Comparison of ENCODE assay signal across 8 cellular contexts in genomic region chr15:65184944-65185717, GRCh38. TPM values are rescaled to one million over a fixed set of nuclear protein-coding genes. Genes with fewer than 3 reads are reported as not detected.
DNase-seq lines count a peak whose midpoint lies in the region; ATAC-seq and TF ChIP-seq lines count a peak whose summit lies in the region.

CLPX (minus strand) TSS chr15:65185342; CDS start chr15:65185153, 189 bp downstream.

- peak within 1 kb of the TSS; percentile 92 for H3K4me2 ChIP-seq in OCI-LY1 (ENCODE audit: low read length)

- DNase-seq in D341Med (ENCODE audit: low spot score) (peak; percentile 98), HuH-7 (ENCODE audit: low spot score) (peak; percentile 97), endothelial cell (ENCODE audit: low spot score) (peak; percentile 81)
- DNase-seq in activated CD8-positive, alpha-beta memory T cell treated with anti-CD3 and anti-CD28 coated beads, Interleukin-2, amount 50 U/mL, for 4 hours = peak; percentile 91
- peak; percentile 69 for DNase-seq in stimulated activated CD8-positive, alpha-beta memory T cell treated with anti-CD3 and anti-CD28 coated beads, Interleukin-15, amount 100 ng/mL, for 24 hours (ENCODE audit: low read depth)

- H3K9me3 Mint-ChIP-seq in endothelial cell (ENCODE audit: unreplicated experiment) = no peaks in the 10 kb centered on the region

- peak within 1 kb of the TSS; percentile 99 for H2AFZ ChIP-seq in OCI-LY1 (ENCODE audit: low read length)

- peak within 1 kb of the TSS; percentile 97 for H3K9ac ChIP-seq in OCI-LY1 (ENCODE audit: low read length)

- no peaks in the 10 kb centered on the region for H3K27me3 ChIP-seq in OCI-LY1 (ENCODE audit: insufficient read depth, low read length)

- H3K79me2 ChIP-seq in OCI-LY1 (ENCODE audit: insufficient read depth, low read length) = peaks cover 35% of the 10 kb centered on the region

- H3K36me3 Mint-ChIP-seq in endothelial cell (ENCODE audit: low read depth, unreplicated experiment) = peaks cover 5% of the 10 kb centered on the region

- TF ChIP-seq CTCF in OCI-LY1 (IDR thresholded peaks at IDR 0.05; ENCODE audit: low read length) (no peak), endothelial cell (IDR thresholded peaks at IDR 0.05; ENCODE audit: unreplicated experiment) (no peak)

- no peaks in the 10 kb centered on the region for H3K9me2 ChIP-seq in OCI-LY1 (ENCODE audit: low read depth, low read length)

- H3K27ac ChIP-seq in OCI-LY1 (ENCODE audit: low read depth, low read length, poor library complexity, severe bottlenecking) = peak within 1 kb of the TSS; percentile 84
- peak within 1 kb of the TSS; percentile 81 for H3K27ac ChIP-seq in mesodermal cell (ENCODE audit: low read depth, low read length, severe bottlenecking)

- peak within 1 kb of the TSS; percentile 96 for H3K27ac Mint-ChIP-seq in endothelial cell (ENCODE audit: unreplicated experiment)

- H3F3A ChIP-seq in OCI-LY1 (ENCODE audit: insufficient read depth, low read length) = no peaks in the 10 kb centered on the region

- H4K20me1 ChIP-seq in OCI-LY1 (ENCODE audit: insufficient read depth, low read length) = no peaks in the 10 kb centered on the region

- peak; percentile 78 for ATAC-seq in GM21515 (IDR thresholded peaks at IDR 0.05; ENCODE audit: unreplicated experiment)

- peak within 1 kb of the TSS; percentile 98 for H3K4me3 Mint-ChIP-seq in endothelial cell (ENCODE audit: unreplicated experiment)

- no peaks in the 10 kb centered on the region for H3K9me3 ChIP-seq in OCI-LY1 (ENCODE audit: low read length)
- no peaks in the 10 kb centered on the region for H3K9me3 ChIP-seq in mesodermal cell (ENCODE audit: control insufficient read depth, low read length)

- H3K4me1 ChIP-seq in OCI-LY1 (ENCODE audit: insufficient read depth, low read length, severe bottlenecking) = peaks cover 23% of the 10 kb centered on the region
- H3K4me1 ChIP-seq in mesodermal cell (ENCODE audit: control insufficient read depth, insufficient read depth, low read length, poor library complexity, severe bottlenecking) = peaks cover 13% of the 10 kb centered on the region

- peaks cover 16% of the 10 kb centered on the region for H3K4me1 Mint-ChIP-seq in endothelial cell (ENCODE audit: unreplicated experiment)

- peak within 1 kb of the TSS; percentile 93 for H3K4me3 ChIP-seq in OCI-LY1 (ENCODE audit: low read depth, low read length, poor library complexity, severe bottlenecking)
- peak within 1 kb of the TSS; percentile 92 for H3K4me3 ChIP-seq in mesodermal cell (ENCODE audit: extremely low read depth, insufficient read depth, low read length, poor library complexity, severe bottlenecking)

- peaks cover 4% of the 10 kb centered on the region for H3K27me3 Mint-ChIP-seq in endothelial cell (ENCODE audit: unreplicated experiment)

- peaks cover 5% of the 10 kb centered on the region; the same call in 1 of the 2 replicates for H3K36me3 ChIP-seq in OCI-LY1 (ENCODE audit: insufficient read depth, low read length)
- H3K36me3 ChIP-seq in mesodermal cell (ENCODE audit: control insufficient read depth, insufficient read depth, low read length) = peaks cover 20% of the 10 kb centered on the region

- 1% methylated on average over 45 to 48 of the region's 67 CpGs for WGBS in mesodermal cell (ENCODE audit: insufficient coverage in 2 of 2), 2 experiments

RNA-seq across cellular contexts. Expression of gene CLPX, which starts in this region (rescaled TPM):
- 52.1 TPM for total RNA-seq in endothelial cell (ENCODE audit: unreplicated experiment)
- 48.1 TPM for polyA plus RNA-seq in mesodermal cell (2013, experiment 1 of 2)
- 41.9 TPM for polyA plus RNA-seq in mesodermal cell (2013, experiment 2 of 2)

Comparison
In these comparisons a context has a peak if more than half of its experiments do, and no peak if none do; other contexts are left out.
1. Peak in every context shown above with its lines: DNase-seq, ATAC-seq, H3K4me3 ChIP-seq and H3K27ac ChIP-seq.